In the genomic region with DNA sequence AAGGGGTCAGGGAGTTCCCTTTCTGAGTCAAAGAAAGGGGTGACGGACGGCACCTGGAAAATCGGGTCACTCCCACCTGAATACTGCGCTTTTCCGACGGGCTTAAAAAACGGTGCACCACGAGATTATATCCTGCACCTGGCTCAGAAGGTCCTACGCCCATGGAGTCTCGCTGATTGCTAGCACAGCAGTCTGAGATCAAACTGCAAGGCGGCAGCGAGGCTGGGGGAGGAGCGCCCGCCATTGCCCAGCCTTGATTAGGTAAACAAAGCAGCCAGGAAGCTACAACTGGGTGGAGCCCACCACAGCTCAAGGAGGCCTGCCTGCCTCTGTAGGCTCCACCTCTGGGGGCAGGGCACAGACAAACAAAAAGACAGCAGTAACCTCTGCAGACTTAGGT, we compare ENCODE assay signal across 7 cellular contexts.
DNase-seq lines count a peak whose midpoint lies in the region; TF ChIP-seq lines count a peak whose summit lies in the region.
"Not testable (repeated sequence)": the region's sequence is repeated elsewhere in the genome, so short reads cannot be mapped to it uniquely, and the experiment has no call there.

No MANE protein-coding gene starts in this region.

- H3K36me3 ChIP-seq in ES-I3 (ENCODE audit: insufficient read depth, low read length); HUES64 (ENCODE audit: insufficient read depth, low read length); NT2/D1 (ENCODE audit: insufficient read depth, insufficient read length, low read length); iPS-15b (ENCODE audit: control insufficient read depth, insufficient read depth, low read length): not testable (repeated sequence)

- DNase-seq in COLO668 (lab: John Stamatoyannopoulos, UW; ENCODE audit: unreplicated experiment) (peak; percentile 31), NCI-H345 (lab: John Stamatoyannopoulos, UW) (peak; percentile 18)
- DNase-seq in NT2/D1 (ENCODE audit: low read depth, low spot score): not testable (repeated sequence)

- not testable (repeated sequence) for H3K4me1 ChIP-seq in ES-I3 (ENCODE audit: insufficient read depth, low read length); HUES64 (ENCODE audit: insufficient read depth, low read length); NT2/D1 (ENCODE audit: insufficient read depth, insufficient read length); iPS-15b (ENCODE audit: control insufficient read depth, insufficient read depth, low read length)

- H3K4me3 ChIP-seq in HUES64 (ENCODE audit: low read length): not testable (repeated sequence)
- H3K4me3 ChIP-seq in NT2/D1 (ENCODE audit: insufficient read length, low read depth) (peak overlapping the region; percentile 28), iPS-15b (ENCODE audit: low read depth, low read length) (peak overlapping the region; percentile 14)

- not testable (repeated sequence) for H3K27me3 ChIP-seq in HUES64 (ENCODE audit: insufficient read depth, low read length); NT2/D1 (ENCODE audit: insufficient read depth, insufficient read length); iPS-15b (ENCODE audit: control insufficient read depth, insufficient read depth, low read length)

- not testable (repeated sequence) for H3K9me3 ChIP-seq in ES-I3 (ENCODE audit: control insufficient read depth, insufficient read depth, low read length); HUES64 (ENCODE audit: insufficient read depth, low read depth, low read length); NT2/D1 (ENCODE audit: insufficient read depth, low read length); iPS-15b (ENCODE audit: control insufficient read depth, insufficient read depth, low read length)

- peak overlapping the region; percentile 43; the same call in 1 of the 2 replicates for H3K9ac ChIP-seq in ES-I3 (ENCODE audit: low read depth, low read length)
- H3K9ac ChIP-seq in HUES64 (ENCODE audit: low read depth, low read length): 0 out of 2 replicates have a peak overlapping the region, but pooled peaks have one; percentile 69
- H3K9ac ChIP-seq in NT2/D1 (ENCODE audit: insufficient read length, low read depth): peak overlapping the region; percentile 50
- not testable (repeated sequence) for H3K9ac ChIP-seq in iPS-15b (ENCODE audit: low read depth, low read length)

- H3K27ac ChIP-seq in HUES64 (ENCODE audit: low read depth, low read length): not testable (repeated sequence)
- H3K27ac ChIP-seq in VCaP: peak overlapping the region; percentile 68

- 65% methylated on average over 14 of the region's 14 CpGs for WGBS in HUES64

- not testable (repeated sequence) for TF ChIP-seq CTCF in VCaP (conservative IDR thresholded peaks at IDR 0.05)
